ENCODE assay signal across 6 cellular contexts in genomic region chr15:41469644-41470043, GRCh38. TPM values are rescaled to one million over a fixed set of nuclear protein-coding genes. Genes with fewer than 3 reads are reported as not detected.
"Had no signal": no experiment of that assay in that cellular context is flagged by ENCODE, and none has a peak within 500 bp of the region (broad histone marks: within the 10 kb centered on the region; RNA-seq: fewer than 3 reads in every experiment).

No MANE protein-coding gene starts in this region.

RNA-seq across cellular contexts. Expression of gene ITPKA, which starts 24.0 kb away (rescaled TPM):
- total RNA-seq: naive thymus-derived CD8-positive, alpha-beta T cell; osteocyte; sciatic nerve; skeletal muscle tissue; tibial nerve; vagina had no signal
- polyA plus RNA-seq: naive thymus-derived CD8-positive, alpha-beta T cell had no signal

RNA-seq across cellular contexts. Expression of gene LTK, which starts 44.0 kb away (rescaled TPM):
- polyA plus RNA-seq: naive thymus-derived CD8-positive, alpha-beta T cell had no signal
